Comparison of ENCODE assay signal across 1 cellular context in genomic region chr19:36114763-36115452, GRCh38.
TF ChIP-seq lines count a peak whose summit lies in the region.

Gene POLR2I (minus strand): TSS chr19:36114875. CDS start chr19:36114856, 19 bp downstream.

TF ChIP-seq in K562, 482 proteins besides CTCF, POLR2A, EP300 and RAD21 (continued from another document and continues in another):
- TF ChIP-seq HINFP (tag; conservative IDR thresholded peaks at IDR 0.05; ENCODE audit: low read depth) (no peak), SMARCB1 (IDR thresholded peaks at IDR 0.05; ENCODE audit: insufficient read length, low read depth) (no peak), ZNF609 (CRISPR knock-in tag; IDR thresholded peaks at IDR 0.05; ENCODE audit: borderline replicate concordance) (peak; percentile 55; the same call in 1 of the 2 replicates), ZNF318 (IDR thresholded peaks at IDR 0.05; ENCODE audit: borderline replicate concordance in 1 of 2, low read depth in 1 of 2) (no peak), ZFP1 (CRISPR knock-in tag; IDR thresholded peaks at IDR 0.05) (no peak), ATF1 (CRISPR knock-in tag; IDR thresholded peaks at IDR 0.05) (no peak), ATF1 (tag; IDR thresholded peaks at IDR 0.05) (peak; percentile 77), SIN3A (IDR thresholded peaks at IDR 0.05; ENCODE audit: borderline replicate concordance in 2 of 2, control insufficient read depth in 1 of 2, low read depth in 2 of 2, low read length in 2 of 2) (peak in 1 of 2 experiments; percentile 97; a peak in 2 of 4 replicates), ZNF121 (CRISPR knock-in tag; conservative IDR thresholded peaks at IDR 0.05) (no peak), CEBPB (tag; IDR thresholded peaks at IDR 0.05) (no peak), POLR2AphosphoS2 (IDR thresholded peaks at IDR 0.05; ENCODE audit: low read length) (no peak), ZKSCAN1 (IDR thresholded peaks at IDR 0.05; ENCODE audit: low read depth, low read length) (no peak), ZBTB33 (CRISPR knock-in tag; IDR thresholded peaks at IDR 0.05) (peak; percentile 62), RCOR1 (IDR thresholded peaks at IDR 0.05; ENCODE audit: borderline replicate concordance in 1 of 2, low read depth in 2 of 2, low read length in 2 of 2) (peak in 1 of 2 experiments; percentile 60; a peak in 1 of 4 replicates), HMGN3 (IDR thresholded peaks at IDR 0.05; ENCODE audit: borderline replicate concordance, extremely low read depth, insufficient read length, low read depth, low read length) (peak; percentile 79), ZNF134 (CRISPR knock-in tag; conservative IDR thresholded peaks at IDR 0.05) (0 out of 2 replicates have a peak, but pooled peaks have one; percentile 28), ZNF77 (CRISPR knock-in tag; IDR thresholded peaks at IDR 0.05) (no peak), ZBTB11 (CRISPR knock-in tag; IDR thresholded peaks at IDR 0.05) (peak in 1 of 3 experiments; percentile 67; a peak in 2 of 6 replicates), MEIS2 (IDR thresholded peaks at IDR 0.05; ENCODE audit: partially characterized antibody) (peak; percentile 93), NCOA1 (IDR thresholded peaks at IDR 0.05; ENCODE audit: low read depth) (no peak), ZSCAN32 (CRISPR knock-in tag; IDR thresholded peaks at IDR 0.05) (no peak), IRF1 (CRISPR knock-in tag; IDR thresholded peaks at IDR 0.05; ENCODE audit: borderline replicate concordance) (0 out of 2 replicates have a peak, but pooled peaks have one; percentile 12), KLF10 (CRISPR knock-in tag; IDR thresholded peaks at IDR 0.05) (no peak), ZNF239 (CRISPR knock-in tag; IDR thresholded peaks at IDR 0.05) (0 out of 2 replicates have a peak, but pooled peaks have one; percentile 45), SREBF2 (CRISPR knock-in tag; IDR thresholded peaks at IDR 0.05) (no peak), RBM17 (IDR thresholded peaks at IDR 0.05; ENCODE audit: borderline replicate concordance, low read depth, low read length) (no peak), DACH1 (IDR thresholded peaks at IDR 0.05; ENCODE audit: partially characterized antibody) (no peak), HNRNPK (IDR thresholded peaks at IDR 0.05; ENCODE audit: low read depth, low read length, poor library complexity, severe bottlenecking) (no peak), ZC3H4 (CRISPR knock-in tag; IDR thresholded peaks at IDR 0.05; ENCODE audit: borderline replicate concordance) (no peak), NCOA2 (IDR thresholded peaks at IDR 0.05; ENCODE audit: partially characterized antibody in 2 of 2) (no peak), ATF6 (CRISPR knock-in tag; IDR thresholded peaks at IDR 0.05) (peak; percentile 91; the same call in 1 of the 2 replicates), KAT8 (IDR thresholded peaks at IDR 0.05; ENCODE audit: low read depth) (no peak), STAT5B (CRISPR knock-in tag; IDR thresholded peaks at IDR 0.05) (no peak), POLR3G (IDR thresholded peaks at IDR 0.05; ENCODE audit: extremely low read depth, insufficient read length, insufficient replicate concordance) (no peak), ZNF764 (CRISPR knock-in tag; IDR thresholded peaks at IDR 0.05; ENCODE audit: low read depth) (no peak), NCOA6 (IDR thresholded peaks at IDR 0.05) (no peak)
